Comparison of ENCODE assay signal across 1 cellular context in genomic region chr20:34363062-34364012, GRCh38.
TF ChIP-seq lines count a peak whose summit lies in the region.

ITCH (plus strand) TSS chr20:34363273; CDS start chr20:34393812, 30,539 bp downstream.

TF ChIP-seq in HEK293, 187 proteins besides CTCF, POLR2A, EP300 and RAD21 (continued from another document):
- TF ChIP-seq ZBTB10 (tag by site-specific recombination; IDR thresholded peaks at IDR 0.05) (peak; percentile 49; the same call in 1 of the 2 replicates), ZBTB26 (tag by site-specific recombination; optimal IDR thresholded peaks at IDR 0.05) (peak; percentile 76), ZNF2 (tag by site-specific recombination; IDR thresholded peaks at IDR 0.05) (0 out of 2 replicates have a peak, but pooled peaks have one; percentile 8), ZBTB20 (tag by site-specific recombination; IDR thresholded peaks at IDR 0.05) (peak; percentile 93), IKZF3 (tag by site-specific recombination; IDR thresholded peaks at IDR 0.05) (peak; percentile 43; the same call in 1 of the 2 replicates), PATZ1 (tag by site-specific recombination; IDR thresholded peaks at IDR 0.05) (peak; percentile 43; the same call in 1 of the 2 replicates), ZEB2 (tag by site-specific recombination; IDR thresholded peaks at IDR 0.05) (peak; percentile 75), ZNF335 (tag by site-specific recombination; conservative IDR thresholded peaks at IDR 0.05) (peak; percentile 57), ZNF623 (tag by site-specific recombination; IDR thresholded peaks at IDR 0.05) (no peak), ZBTB17 (tag by site-specific recombination; IDR thresholded peaks at IDR 0.05) (peak; percentile 94), ZNF76 (tag by site-specific recombination; IDR thresholded peaks at IDR 0.05; ENCODE audit: borderline replicate concordance, low read depth) (peak; percentile 91)
